ENCODE assay signal across 3 cellular contexts in genomic region chr3:87564438-87564837, GRCh38.
A peak's percentile ranks its signal among the peaks of the same experiment; 100 is the strongest.
TF ChIP-seq lines count a peak whose summit lies in the region.

No MANE protein-coding gene starts in this region.

TF ChIP-seq in HEK293T, 16 proteins besides CTCF, POLR2A, EP300 and RAD21 (continued from another document):
- peak; percentile 62; the same call in 1 of the 2 replicates for TF ChIP-seq PKNOX1 (IDR thresholded peaks at IDR 0.05)

TF ChIP-seq in GM12878, 131 proteins besides CTCF, POLR2A, EP300 and RAD21 (continued from another document):
- TF ChIP-seq PKNOX1 (IDR thresholded peaks at IDR 0.05) = 0 out of 2 replicates have a peak, but pooled peaks have one; percentile 10

TF ChIP-seq in neural cell, 6 proteins besides CTCF, POLR2A, EP300 and RAD21:
- TF ChIP-seq REST (IDR thresholded peaks at IDR 0.05; ENCODE audit: borderline replicate concordance) = no peak
- TF ChIP-seq MXI1 (conservative IDR thresholded peaks at IDR 0.05; ENCODE audit: poor library complexity, severe bottlenecking) = no peak
